In the genomic region with DNA sequence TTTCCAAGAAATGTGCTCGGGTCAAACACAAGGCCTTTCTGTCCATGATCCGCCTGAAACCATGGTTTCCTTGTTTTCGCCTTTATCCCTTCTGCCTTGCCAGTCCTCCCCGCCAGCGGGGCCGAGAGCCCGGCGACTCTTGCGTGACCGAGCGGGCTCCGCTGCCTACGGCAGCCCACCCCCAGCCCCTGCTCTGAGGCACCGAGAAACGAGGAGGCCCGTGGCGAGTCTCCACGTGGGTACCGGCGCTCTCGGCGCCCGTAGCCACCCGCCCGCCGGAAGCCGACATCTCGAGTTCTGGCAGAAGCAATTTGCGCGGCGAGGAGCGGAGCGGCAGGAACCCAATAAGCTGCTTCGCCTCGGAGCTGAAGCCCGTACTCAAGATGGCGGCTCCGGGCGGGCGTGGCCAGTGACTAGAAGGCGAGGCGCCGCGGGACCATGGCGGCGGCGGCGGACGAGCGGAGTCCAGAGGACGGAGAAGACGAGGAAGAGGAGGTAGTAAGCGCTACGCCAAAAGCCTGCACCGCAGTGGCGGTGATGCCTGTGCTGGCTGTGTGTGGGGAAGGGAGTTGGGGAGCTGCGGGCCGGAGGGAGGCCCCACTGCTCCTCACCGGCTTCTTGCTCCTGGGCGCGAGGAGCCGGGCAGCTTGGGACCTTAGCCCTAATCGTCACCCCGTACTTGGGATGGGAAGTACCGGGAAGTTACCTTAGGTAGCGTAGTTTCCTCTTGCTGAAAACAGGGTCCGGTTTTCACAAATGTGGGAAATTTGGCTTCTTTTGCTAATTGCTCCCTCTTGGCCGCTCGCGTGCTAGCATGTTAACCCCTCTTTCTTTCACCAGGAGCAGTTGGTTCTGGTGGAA, we compare ENCODE assay signal across 1 cellular context.
TF ChIP-seq lines count a peak whose summit lies in the region.

A gene with protein sequence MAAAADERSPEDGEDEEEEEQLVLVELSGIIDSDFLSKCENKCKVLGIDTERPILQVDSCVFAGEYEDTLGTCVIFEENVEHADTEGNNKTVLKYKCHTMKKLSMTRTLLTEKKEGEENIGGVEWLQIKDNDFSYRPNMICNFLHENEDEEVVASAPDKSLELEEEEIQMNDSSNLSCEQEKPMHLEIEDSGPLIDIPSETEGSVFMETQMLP (plus strand): TSS at position 375 of the 861 bp plus-strand sequence. CDS start 64 bp downstream, at position 439.

TF ChIP-seq in HCT116, 20 proteins besides CTCF, POLR2A, EP300 and RAD21 (continued from another document):
- TF ChIP-seq SRF (IDR thresholded peaks at IDR 0.05; ENCODE audit: low read depth) (no peak), EZH2phosphoT487 (IDR thresholded peaks at IDR 0.05; ENCODE audit: borderline replicate concordance) (no peak), JUND (IDR thresholded peaks at IDR 0.05) (no peak)
